8 cellular contexts compared by ENCODE assay signal in the genomic region with DNA sequence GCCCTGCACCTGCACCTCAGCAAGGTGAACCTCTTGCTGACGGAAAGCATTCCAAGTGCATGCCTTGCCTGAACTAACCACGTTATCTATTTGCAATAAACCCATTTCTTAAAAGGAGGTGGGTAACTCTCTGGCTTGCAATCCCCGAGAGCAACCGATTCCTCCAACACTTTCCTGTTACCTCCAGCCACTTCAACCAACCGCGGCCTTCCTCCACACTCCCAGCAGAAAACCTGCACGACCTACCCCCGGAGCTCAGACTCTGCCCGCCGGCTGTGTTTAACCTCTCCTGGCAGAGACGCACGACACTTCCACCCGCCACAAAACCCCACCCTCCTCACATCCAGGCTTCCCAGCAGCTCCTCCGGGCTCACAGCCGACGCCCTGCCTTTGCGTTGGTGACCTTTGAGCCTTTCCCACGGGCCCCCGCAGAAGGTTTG. TPM values are rescaled to one million over a fixed set of nuclear protein-coding genes. Genes with fewer than 3 reads are reported as not detected.
DNase-seq lines count a peak whose midpoint lies in the region; ATAC-seq lines count a peak whose summit lies in the region.

No MANE protein-coding gene starts in this region.

- no peak overlapping the region for H2BK120ac ChIP-seq in neuronal stem cell (ENCODE audit: low read depth, low read length)

- H2BK15ac ChIP-seq in neuronal stem cell (ENCODE audit: low read length) = no peak overlapping the region

- H3K36me3 ChIP-seq in neuronal stem cell (replicated peaks in 1 of 2; ENCODE audit: control insufficient read depth in 2 of 2, insufficient read depth in 2 of 2, low read length in 2 of 2) = peaks cover 35 to 45% of the 10 kb centered on the region in 2 donors

- H3K4me2 ChIP-seq in neuronal stem cell (ENCODE audit: insufficient read depth, low read length, poor library complexity, severe bottlenecking) = peak overlapping the region; percentile 65

- no peak overlapping the region for H3K4ac ChIP-seq in neuronal stem cell (ENCODE audit: low read length)

- H3K79me1 ChIP-seq in neuronal stem cell (ENCODE audit: low read depth, low read length) = peaks cover 12% of the 10 kb centered on the region

- H2AFZ ChIP-seq in neuronal stem cell (ENCODE audit: low read length) = peak overlapping the region; percentile 98

- WGBS in neuronal stem cell (ENCODE audit: extremely low coverage in 2 of 2, insufficient read length in 2 of 2, insufficient replicate concordance in 1 of 2), 2 donors = no CpG with 5 or more reads among the region's 19 CpGs

- no peak for ATAC-seq in effector memory CD8-positive, alpha-beta T cell (replicated peaks)
- ATAC-seq in sciatic nerve = no peak
- no peak for ATAC-seq in GM21528 (IDR thresholded peaks at IDR 0.05; ENCODE audit: low FRiP score, unreplicated experiment)

- H3K27ac Mint-ChIP-seq in effector memory CD8-positive, alpha-beta T cell = peak overlapping the region; percentile 80 to 94

- H3K4me1 ChIP-seq in neuronal stem cell (ENCODE audit: control insufficient read depth in 2 of 2, insufficient read depth in 1 of 2, low read depth in 1 of 2, low read length in 2 of 2) = peaks cover 11 to 17% of the 10 kb centered on the region in 2 donors

- H2BK12ac ChIP-seq in neuronal stem cell (ENCODE audit: low read length) = no peak overlapping the region

- DNase-seq in DMS53 treated with DMSO at 0.1 percent for 48 hours (lab: John Stamatoyannopoulos, UW; ENCODE audit: unreplicated experiment) = peak; percentile 20
- DNase-seq in NCI-H1105 treated with DMSO at 0.1 percent for 48 hours (lab: John Stamatoyannopoulos, UW) = peak; percentile 46
- DNase-seq in effector memory CD8-positive, alpha-beta T cell = no peak
- no peak for DNase-seq in neuronal stem cell (ENCODE audit: low spot score)
- no peak for DNase-seq in sciatic nerve (ENCODE audit: low spot score)
- DNase-seq in mucosa of gallbladder (ENCODE audit: low spot score) = no peak
- DNase-seq in NCI-H446 treated with DMSO at 0.1 percent for 48 hours (lab: John Stamatoyannopoulos, UW) = no peak

- peak overlapping the region; percentile 84 to 91 for H3K4me3 ChIP-seq in neuronal stem cell (ENCODE audit: low read length in 2 of 2)

- H3K36me3 Mint-ChIP-seq in effector memory CD8-positive, alpha-beta T cell (ENCODE audit: insufficient read depth) = peaks cover 73% of the 10 kb centered on the region

- peak overlapping the region; percentile 88 for H2AK5ac ChIP-seq in neuronal stem cell (ENCODE audit: low read depth, low read length)

- intact Hi-C loops in sciatic nerve (cut with DNase I) = loop anchor here (1.0 kb wide), 1 partner anchor 16 kb away; no protein-coding TSS in a partner anchor

- H3K27ac ChIP-seq in neuronal stem cell (replicated peaks; ENCODE audit: low read length) = no peak overlapping the region

- H2BK5ac ChIP-seq in neuronal stem cell (ENCODE audit: low read length) = no peak overlapping the region

- H4K91ac ChIP-seq in neuronal stem cell (ENCODE audit: low read depth, low read length, poor library complexity) = no peak overlapping the region

- H3K4me3 Mint-ChIP-seq in effector memory CD8-positive, alpha-beta T cell = peak overlapping the region; percentile 83 to 96

- H3K4me1 Mint-ChIP-seq in effector memory CD8-positive, alpha-beta T cell (ENCODE audit: low read depth in 2 of 2) = peaks cover 28 to 32% of the 10 kb centered on the region in 2 donors

- H3K14ac ChIP-seq in neuronal stem cell (ENCODE audit: low read length) = peak overlapping the region; percentile 82

- peak overlapping the region; percentile 80 for H3K23ac ChIP-seq in neuronal stem cell (ENCODE audit: low read depth, low read length, poor library complexity)

- no peak overlapping the region for H3K18ac ChIP-seq in neuronal stem cell (ENCODE audit: low read length)

- no peaks in the 10 kb centered on the region for H3K27me3 Mint-ChIP-seq in effector memory CD8-positive, alpha-beta T cell

- H3K27me3 ChIP-seq in neuronal stem cell (ENCODE audit: control insufficient read depth in 3 of 3, insufficient read depth in 3 of 3, low read depth in 1 of 3, low read length in 3 of 3) = peaks cover 0 to 11% (median 2%) of the 10 kb centered on the region in 3 experiments

- H3K9me3 Mint-ChIP-seq in effector memory CD8-positive, alpha-beta T cell = no peaks in the 10 kb centered on the region

- H3K9ac ChIP-seq in neuronal stem cell (ENCODE audit: low read depth, low read length, poor library complexity) = peak overlapping the region; percentile 93

- peaks cover 3 to 9% of the 10 kb centered on the region in 2 donors for H3K9me3 ChIP-seq in neuronal stem cell (replicated peaks in 1 of 2; ENCODE audit: control insufficient read depth in 2 of 2, insufficient read depth in 1 of 2, low read depth in 1 of 2, low read length in 2 of 2)

- H4K8ac ChIP-seq in neuronal stem cell (ENCODE audit: low read depth, low read length) = no peak overlapping the region

RNA-seq across cellular contexts. Expression of gene SCO2, which starts 0.7 kb away (rescaled TPM):
- 0.50 TPM for polyA plus RNA-seq in neuronal stem cell (2013, experiment 1 of 2)
- polyA plus RNA-seq in neuronal stem cell (2013, experiment 2 of 2) = 0.90 TPM
- total RNA-seq in sciatic nerve = 1.9 TPM
- total RNA-seq in mucosa of gallbladder = 1.3 TPM

RNA-seq across cellular contexts. Expression of gene TYMP, which starts 5.1 kb away (rescaled TPM):
- 3.0 TPM for polyA plus RNA-seq in neuronal stem cell (2013, experiment 1 of 2)
- 2.9 TPM for polyA plus RNA-seq in neuronal stem cell (2013, experiment 2 of 2)
- 44.5 TPM for total RNA-seq in sciatic nerve
- total RNA-seq in mucosa of gallbladder = 34.8 TPM

RNA-seq across cellular contexts. Expression of gene NCAPH2, which starts 16.7 kb away (rescaled TPM):
- polyA plus RNA-seq in neuronal stem cell (2013, experiment 1 of 2) = 29.6 TPM
- polyA plus RNA-seq in neuronal stem cell (2013, experiment 2 of 2) = 27.7 TPM
- total RNA-seq in sciatic nerve (39.8 TPM), mucosa of gallbladder (35.2 TPM)

RNA-seq across cellular contexts. Expression of gene LMF2, which starts 17.2 kb away (rescaled TPM):
- 29.8 TPM for polyA plus RNA-seq in neuronal stem cell (2013, experiment 1 of 2)
- polyA plus RNA-seq in neuronal stem cell (2013, experiment 2 of 2) = 30.2 TPM
- total RNA-seq in sciatic nerve (48.4 TPM), mucosa of gallbladder (89.1 TPM)

RNA-seq across cellular contexts. Expression of gene KLHDC7B, which starts 21.0 kb away (rescaled TPM):
- polyA plus RNA-seq in neuronal stem cell (2013, experiment 1 of 2) = 0.01 TPM
- 0.01 TPM for polyA plus RNA-seq in neuronal stem cell (2013, experiment 2 of 2)
- 0.13 TPM for total RNA-seq in sciatic nerve
- 0.17 TPM for total RNA-seq in mucosa of gallbladder

Comparison
In these comparisons a context has a peak if more than half of its experiments do, and no peak if none do; other contexts are left out.
1. DNase-seq: peak in DMS53 treated with DMSO at 0.1 percent for 48 hours (single experiment) and NCI-H1105 treated with DMSO at 0.1 percent for 48 hours (single experiment); none in effector memory CD8-positive, alpha-beta T cell (0 of 3), neuronal stem cell (single experiment), sciatic nerve (single experiment), mucosa of gallbladder (single experiment) and NCI-H446 treated with DMSO at 0.1 percent for 48 hours (single experiment).